29 cellular contexts compared by ENCODE assay signal in genomic region chr13:99414048-99414995, GRCh38.
DNase-seq lines count a peak whose midpoint lies in the region; ATAC-seq, FAIRE-seq and TF ChIP-seq lines count a peak whose summit lies in the region.
"Had no signal": no experiment of that assay in that cellular context is flagged by ENCODE, and none has a peak within 500 bp of the region (broad histone marks: within the 10 kb centered on the region; RNA-seq: fewer than 3 reads in every experiment).

No MANE protein-coding gene starts in this region.

- no TSS peak for BruUV-seq in GM12878 (replicated peaks; lab: Mats Ljungman, UMichigan)

- CTCF ChIA-PET in GM12878 (lab: Yijun Ruan, JAX), result interaction anchor here (2.6 to 5.4 kb wide), 2 partner anchors 21 to 27 kb away, joined by 17 to 36 read pairs; no protein-coding TSS in a partner anchor

- SMC1A ChIA-PET in GM12878 (lab: Charles Lee; ENCODE audit: uncharacterized antibody, unreplicated experiment), result interaction anchor here (1.0 to 1.7 kb wide), 4 partner anchors 10 to 27 kb away, joined by 3 to 12 read pairs (median 6); no protein-coding TSS in a partner anchor

- no peak overlapping the region for H3K9ac ChIP-seq in GM12878 (ENCODE audit: control insufficient read depth, insufficient read depth, low read length)

- DNase-seq in cardiac septum (ENCODE audit: low spot score), result peak; percentile 29
- no peak for DNase-seq in left cardiac atrium
- no peak for DNase-seq in GM12878 (ENCODE audit: low read depth, low spot score)
- DNase-seq in mesenteric fat pad (ENCODE audit: low spot score), result peak; percentile 28
- DNase-seq in aorta, result peak in 1 of 2 donors; percentile 19
- no peak for DNase-seq in medulla oblongata (ENCODE audit: extremely low spot score)
- DNase-seq in stimulated activated naive CD8-positive, alpha-beta T cell treated with anti-CD3 and anti-CD28 coated beads, Interleukin-15, Interleukin-2, amounts not matched to agents 100 U/mL and 50 U/mL, for 24 hours, result no peak
- DNase-seq in iPS-NIHi11 (ENCODE audit: low spot score), result no peak
- DNase-seq: ACHN; activated CD4-positive, alpha-beta T cell treated with anti-CD3 and anti-CD28 coated beads, Interleukin-2, amount 10 ng/mL, durations not matched to agents 24 days and 14 days; activated CD8-positive, alpha-beta memory T cell treated with anti-CD3 and anti-CD28 coated beads, Interleukin-2, amount 10 ng/mL, durations not matched to agents 7 days and 5 days; colonic mucosa; DMS 273 treated with DMSO at 0.1 percent for 48 hours; effector CD4-positive, alpha-beta T cell; foreskin fibroblast; islet precursor cell; left ventricle myocardium superior; midbrain; NCI-H1105; NCI-H1930; NCI-H2171 treated with DMSO at 0.1 percent for 48 hours; NCI-H510A; occipital lobe; sigmoid colon; stimulated activated CD4-positive, alpha-beta T cell treated with anti-CD3 and anti-CD28 coated beads, Interleukin-12 subunit alpha, Interleukin-12 subunit beta, amount 100 ng/mL, for 4 hours; stimulated activated CD4-positive, alpha-beta T cell treated with anti-CD3 and anti-CD28 coated beads, Interleukin-4, amount 100 ng/mL, for 1 hour; T-helper 9 cell had no signal

- FAIRE-seq in GM12878 (lab: Jason Lieb, UNC), result no peak

- in situ Hi-C loops in GM12878 (cut with MboI), result no loop called here

- no peak for ATAC-seq in left cardiac atrium
- no peak for ATAC-seq in GM12878
- peak; percentile 12 for ATAC-seq in aorta (ENCODE audit: low FRiP score)
- ATAC-seq in stimulated activated naive CD8-positive, alpha-beta T cell treated with anti-CD3 and anti-CD28 coated beads, Interleukin-15, Interleukin-2, amounts not matched to agents 100 U/mL and 50 U/mL, for 24 hours, result no peak
- ATAC-seq: activated CD8-positive, alpha-beta memory T cell treated with anti-CD3 and anti-CD28 coated beads, Interleukin-2, amount 10 ng/mL, durations not matched to agents 7 days and 5 days had no signal

- no peak overlapping the region for H3K4me2 ChIP-seq in GM12878 (ENCODE audit: control insufficient read depth, insufficient read depth)

- H3K36me3 ChIP-seq in GM12878 (ENCODE audit: control insufficient read depth in 2 of 2, insufficient read depth in 2 of 2, low read length in 1 of 2) (no peaks in the 10 kb centered on the region), aorta (ENCODE audit: control insufficient read depth in 1 of 2, insufficient read depth in 2 of 2, low read length in 1 of 2) (no peaks in the 10 kb centered on the region)
- H3K36me3 ChIP-seq: colonic mucosa, HAP-1, sigmoid colon, tibial nerve had no signal

- WGBS in GM12878 (ENCODE audit: insufficient coverage, insufficient replicate concordance, low lambda C conversion rate, missing lambda C conversion rate), result 70% methylated on average over 15 of the region's 15 CpGs
- 87 to 88% methylated on average over 15 of the region's 15 CpGs for WGBS in aorta, 2 donors

- no peak overlapping the region for H3K4me3 ChIP-seq in GM12878
- no peak overlapping the region for H3K4me3 ChIP-seq in aorta (ENCODE audit: low read length in 2 of 2)
- H3K4me3 ChIP-seq: colonic mucosa, HAP-1, sigmoid colon, tibial nerve had no signal

- POLR2A ChIA-PET in GM12878 (lab: Charles Lee), result no interaction called here

- peaks cover 9% of the 10 kb centered on the region; the same call in 2 of the 3 replicates for H3K9me3 ChIP-seq in GM12878 (replicated peaks; ENCODE audit: control insufficient read depth, insufficient read depth, low read length)
- no peaks in the 10 kb centered on the region for H3K9me3 ChIP-seq in aorta (ENCODE audit: control insufficient read depth, low read length)
- H3K9me3 ChIP-seq: colonic mucosa, HAP-1, sigmoid colon had no signal

- no peaks in the 10 kb centered on the region for H4K20me1 ChIP-seq in GM12878 (ENCODE audit: control insufficient read depth, insufficient read depth)

- H3K79me2 ChIP-seq in GM12878 (ENCODE audit: control insufficient read depth, insufficient read depth, low read length), result no peaks in the 10 kb centered on the region

- H3K27ac ChIP-seq in GM12878 (ENCODE audit: control insufficient read depth, insufficient read depth), result no peak overlapping the region
- H3K27ac ChIP-seq in aorta (ENCODE audit: low read depth in 1 of 2, low read length in 2 of 2), result no peak overlapping the region
- H3K27ac ChIP-seq: colonic mucosa, sigmoid colon, tibial nerve had no signal

- TF ChIP-seq POLR2A in GM12878 (IDR thresholded peaks at IDR 0.05; ENCODE audit: low read depth, low read length), result no peak

- RAD21 ChIA-PET in GM12878 (lab: Charles Lee; ENCODE audit: unreplicated experiment), result interaction anchor here (0.8 kb wide), 1 partner anchor 22 kb away, joined by 3 read pairs; no protein-coding TSS in a partner anchor

- no peak for TF ChIP-seq CTCF in GM12878 (IDR thresholded peaks at IDR 0.05 in 2 of 3, conservative IDR thresholded peaks at IDR 0.05 in 1 of 3; ENCODE audit: control insufficient read depth in 2 of 3, extremely low read depth in 1 of 3, insufficient read depth in 1 of 3, low read depth in 3 of 3, low read length in 3 of 3)

- H2AFZ ChIP-seq in GM12878 (ENCODE audit: control insufficient read depth, low read depth, low read length), result no peak overlapping the region

- no peaks in the 10 kb centered on the region for H3K27me3 ChIP-seq in GM12878 (replicated peaks in 1 of 2; ENCODE audit: control insufficient read depth in 2 of 2, insufficient read depth in 2 of 2, low read length in 1 of 2)
- no peaks in the 10 kb centered on the region for H3K27me3 ChIP-seq in aorta (ENCODE audit: control insufficient read depth in 1 of 2, insufficient read depth in 2 of 2, low read length in 1 of 2)
- H3K27me3 ChIP-seq: colonic mucosa, sigmoid colon had no signal

- no peak for TF ChIP-seq EP300 in GM12878 (IDR thresholded peaks at IDR 0.05; ENCODE audit: borderline replicate concordance in 1 of 2, control insufficient read depth in 1 of 2, low read depth in 2 of 2, low read length in 2 of 2)

- intact Hi-C loops in cardiac septum (cut with DNase I), result no loop called here
- intact Hi-C loops in left cardiac atrium (cut with DNase I), result no loop called here
- intact Hi-C loops in GM12878 (cut with micrococcal nuclease; ENCODE audit: unreplicated experiment), result no loop called here
- intact Hi-C loops in aorta (cut with DNase I), result no loop called here

- H3K4me1 ChIP-seq in GM12878 (ENCODE audit: control insufficient read depth, insufficient read depth, low read length) (peaks cover 31% of the 10 kb centered on the region), aorta (ENCODE audit: control insufficient read depth in 1 of 2, insufficient read depth in 2 of 2, low read length in 2 of 2) (no peaks in the 10 kb centered on the region)
- H3K4me1 ChIP-seq: colonic mucosa, HAP-1, sigmoid colon, tibial nerve had no signal

- no peak for TF ChIP-seq RAD21 in GM12878 (IDR thresholded peaks at IDR 0.05; ENCODE audit: insufficient read depth, low read depth, low read length)

TF ChIP-seq in GM12878, 131 proteins besides CTCF, POLR2A, EP300 and RAD21 (continues in another document):
- TF ChIP-seq RB1 (IDR thresholded peaks at IDR 0.05; ENCODE audit: borderline replicate concordance) (no peak), WRNIP1 (IDR thresholded peaks at IDR 0.05; ENCODE audit: borderline replicate concordance, low read depth, low read length) (no peak), CEBPB (IDR thresholded peaks at IDR 0.05; ENCODE audit: borderline replicate concordance in 1 of 2, low read depth in 2 of 2, low read length in 2 of 2) (no peak), ZBED1 (IDR thresholded peaks at IDR 0.05; ENCODE audit: borderline replicate concordance) (no peak), TCF3 (IDR thresholded peaks at IDR 0.05; ENCODE audit: borderline replicate concordance, insufficient read depth, low read depth, low read length) (0 out of 2 replicates have a peak, but pooled peaks have one; percentile 12), HDGF (IDR thresholded peaks at IDR 0.05) (no peak)
- TF ChIP-seq, protein P1, sequence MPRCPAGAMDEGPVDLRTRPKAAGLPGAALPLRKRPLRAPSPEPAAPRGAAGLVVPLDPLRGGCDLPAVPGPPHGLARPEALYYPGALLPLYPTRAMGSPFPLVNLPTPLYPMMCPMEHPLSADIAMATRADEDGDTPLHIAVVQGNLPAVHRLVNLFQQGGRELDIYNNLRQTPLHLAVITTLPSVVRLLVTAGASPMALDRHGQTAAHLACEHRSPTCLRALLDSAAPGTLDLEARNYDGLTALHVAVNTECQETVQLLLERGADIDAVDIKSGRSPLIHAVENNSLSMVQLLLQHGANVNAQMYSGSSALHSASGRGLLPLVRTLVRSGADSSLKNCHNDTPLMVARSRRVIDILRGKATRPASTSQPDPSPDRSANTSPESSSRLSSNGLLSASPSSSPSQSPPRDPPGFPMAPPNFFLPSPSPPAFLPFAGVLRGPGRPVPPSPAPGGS (IDR thresholded peaks at IDR 0.05; ENCODE audit: borderline replicate concordance, insufficient read depth, low read depth, low read length, poor library complexity, severe bottlenecking), result peak; percentile 61

Comparison
In these comparisons a context has a peak if more than half of its experiments do, and no peak if none do; other contexts are left out.
1. DNase-seq: peak in cardiac septum (single experiment) and mesenteric fat pad (single experiment); none in left cardiac atrium (single experiment), GM12878 (single experiment), medulla oblongata (single experiment), stimulated activated naive CD8-positive, alpha-beta T cell treated with anti-CD3 and anti-CD28 coated beads, Interleukin-15, Interleukin-2, amounts not matched to agents 100 U/mL and 50 U/mL, for 24 hours (single experiment) and iPS-NIHi11 (single experiment).